Comparison of ENCODE assay signal across 1 cellular context in the genomic region with DNA sequence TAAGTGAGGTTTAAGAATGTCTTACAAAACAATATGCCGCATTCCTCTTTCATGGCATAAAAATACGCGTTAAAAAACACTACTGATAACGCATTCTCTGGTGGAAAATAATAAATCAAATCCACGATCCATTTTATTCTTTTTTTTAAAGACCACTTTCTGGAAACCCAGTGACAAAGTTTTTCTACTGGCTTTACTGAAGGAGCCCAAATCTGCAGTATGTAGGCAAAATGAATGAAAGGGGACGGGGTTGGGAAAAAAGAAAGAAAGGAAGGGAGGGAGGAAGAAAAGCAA.
TF ChIP-seq lines count a peak whose summit lies in the region.

No MANE protein-coding gene starts in this region.

TF ChIP-seq in GM23338, 12 proteins besides CTCF, POLR2A, EP300 and RAD21 (continued from another document):
- TF ChIP-seq, protein P1, sequence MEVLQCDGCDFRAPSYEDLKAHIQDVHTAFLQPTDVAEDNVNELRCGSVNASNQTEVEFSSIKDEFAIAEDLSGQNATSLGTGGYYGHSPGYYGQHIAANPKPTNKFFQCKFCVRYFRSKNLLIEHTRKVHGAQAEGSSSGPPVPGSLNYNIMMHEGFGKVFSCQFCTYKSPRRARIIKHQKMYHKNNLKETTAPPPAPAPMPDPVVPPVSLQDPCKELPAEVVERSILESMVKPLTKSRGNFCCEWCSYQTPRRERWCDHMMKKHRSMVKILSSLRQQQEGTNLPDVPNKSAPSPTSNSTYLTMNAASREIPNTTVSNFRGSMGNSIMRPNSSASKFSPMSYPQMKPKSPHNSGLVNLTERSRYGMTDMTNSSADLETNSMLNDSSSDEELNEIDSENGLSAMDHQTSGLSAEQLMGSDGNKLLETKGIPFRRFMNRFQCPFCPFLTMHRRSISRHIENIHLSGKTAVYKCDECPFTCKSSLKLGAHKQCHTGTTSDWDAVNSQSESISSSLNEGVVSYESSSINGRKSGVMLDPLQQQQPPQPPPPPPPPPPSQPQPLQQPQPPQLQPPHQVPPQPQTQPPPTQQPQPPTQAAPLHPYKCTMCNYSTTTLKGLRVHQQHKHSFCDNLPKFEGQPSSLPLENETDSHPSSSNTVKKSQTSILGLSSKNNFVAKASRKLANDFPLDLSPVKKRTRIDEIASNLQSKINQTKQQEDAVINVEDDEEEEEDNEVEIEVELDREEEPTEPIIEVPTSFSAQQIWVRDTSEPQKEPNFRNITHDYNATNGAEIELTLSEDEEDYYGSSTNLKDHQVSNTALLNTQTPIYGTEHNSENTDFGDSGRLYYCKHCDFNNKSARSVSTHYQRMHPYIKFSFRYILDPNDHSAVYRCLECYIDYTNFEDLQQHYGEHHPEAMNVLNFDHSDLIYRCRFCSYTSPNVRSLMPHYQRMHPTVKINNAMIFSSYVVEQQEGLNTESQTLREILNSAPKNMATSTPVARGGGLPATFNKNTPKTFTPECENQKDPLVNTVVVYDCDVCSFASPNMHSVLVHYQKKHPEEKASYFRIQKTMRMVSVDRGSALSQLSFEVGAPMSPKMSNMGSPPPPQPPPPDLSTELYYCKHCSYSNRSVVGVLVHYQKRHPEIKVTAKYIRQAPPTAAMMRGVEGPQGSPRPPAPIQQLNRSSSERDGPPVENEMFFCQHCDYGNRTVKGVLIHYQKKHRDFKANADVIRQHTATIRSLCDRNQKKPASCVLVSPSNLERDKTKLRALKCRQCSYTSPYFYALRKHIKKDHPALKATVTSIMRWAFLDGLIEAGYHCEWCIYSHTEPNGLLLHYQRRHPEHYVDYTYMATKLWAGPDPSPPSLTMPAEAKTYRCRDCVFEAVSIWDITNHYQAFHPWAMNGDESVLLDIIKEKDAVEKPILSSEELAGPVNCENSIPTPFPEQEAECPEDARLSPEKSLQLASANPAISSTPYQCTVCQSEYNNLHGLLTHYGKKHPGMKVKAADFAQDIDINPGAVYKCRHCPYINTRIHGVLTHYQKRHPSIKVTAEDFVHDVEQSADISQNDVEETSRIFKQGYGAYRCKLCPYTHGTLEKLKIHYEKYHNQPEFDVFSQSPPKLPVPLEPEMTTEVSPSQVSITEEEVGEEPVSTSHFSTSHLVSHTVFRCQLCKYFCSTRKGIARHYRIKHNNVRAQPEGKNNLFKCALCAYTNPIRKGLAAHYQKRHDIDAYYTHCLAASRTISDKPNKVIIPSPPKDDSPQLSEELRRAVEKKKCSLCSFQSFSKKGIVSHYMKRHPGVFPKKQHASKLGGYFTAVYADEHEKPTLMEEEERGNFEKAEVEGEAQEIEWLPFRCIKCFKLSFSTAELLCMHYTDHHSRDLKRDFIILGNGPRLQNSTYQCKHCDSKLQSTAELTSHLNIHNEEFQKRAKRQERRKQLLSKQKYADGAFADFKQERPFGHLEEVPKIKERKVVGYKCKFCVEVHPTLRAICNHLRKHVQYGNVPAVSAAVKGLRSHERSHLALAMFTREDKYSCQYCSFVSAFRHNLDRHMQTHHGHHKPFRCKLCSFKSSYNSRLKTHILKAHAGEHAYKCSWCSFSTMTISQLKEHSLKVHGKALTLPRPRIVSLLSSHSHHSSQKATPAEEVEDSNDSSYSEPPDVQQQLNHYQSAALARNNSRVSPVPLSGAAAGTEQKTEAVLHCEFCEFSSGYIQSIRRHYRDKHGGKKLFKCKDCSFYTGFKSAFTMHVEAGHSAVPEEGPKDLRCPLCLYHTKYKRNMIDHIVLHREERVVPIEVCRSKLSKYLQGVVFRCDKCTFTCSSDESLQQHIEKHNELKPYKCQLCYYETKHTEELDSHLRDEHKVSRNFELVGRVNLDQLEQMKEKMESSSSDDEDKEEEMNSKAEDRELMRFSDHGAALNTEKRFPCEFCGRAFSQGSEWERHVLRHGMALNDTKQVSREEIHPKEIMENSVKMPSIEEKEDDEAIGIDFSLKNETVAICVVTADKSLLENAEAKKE (CRISPR knock-in tag; IDR thresholded peaks at IDR 0.05) = no peak
- no peak for TF ChIP-seq NANOG (IDR thresholded peaks at IDR 0.05; ENCODE audit: borderline replicate concordance)
